Comparison of ENCODE assay signal across 22 cellular contexts in genomic region chr2:23220687-23221086, GRCh38.
DNase-seq lines count a peak whose midpoint lies in the region; ATAC-seq and TF ChIP-seq lines count a peak whose summit lies in the region.
"Had no signal": no experiment of that assay in that cellular context is flagged by ENCODE, and none has a peak within 500 bp of the region (broad histone marks: within the 10 kb centered on the region; RNA-seq: fewer than 3 reads in every experiment).

No MANE protein-coding gene starts in this region.

- TF ChIP-seq POLR2A in right lobe of liver (IDR thresholded peaks at IDR 0.05) = no peak

- peak overlapping the region; percentile 20 for H2AFZ ChIP-seq in neuronal stem cell (ENCODE audit: low read length)
- H2AFZ ChIP-seq: GM23338 had no signal

- no peak overlapping the region for H3K18ac ChIP-seq in neuronal stem cell (ENCODE audit: low read length)

- H3K4me2 ChIP-seq in neuronal stem cell (ENCODE audit: insufficient read depth, low read length, poor library complexity, severe bottlenecking) = no peak overlapping the region
- H3K4me2 ChIP-seq: A549, BLaER1, GM23338 had no signal

- no peak overlapping the region for H3K27ac Mint-ChIP-seq in CD8-positive, alpha-beta T cell
- H3K27ac Mint-ChIP-seq: CD4-positive, alpha-beta memory T cell; GM23338 had no signal

- H4K91ac ChIP-seq in neuronal stem cell (ENCODE audit: low read depth, low read length, poor library complexity) = no peak overlapping the region

- no peaks in the 10 kb centered on the region for H3K79me1 ChIP-seq in neuronal stem cell (ENCODE audit: low read depth, low read length)

- peak; percentile 56 for DNase-seq in NCI-H146 (lab: John Stamatoyannopoulos, UW)
- peak; percentile 70 for DNase-seq in NCI-H748 (lab: John Stamatoyannopoulos, UW; ENCODE audit: unreplicated experiment)
- peak; percentile 70 for DNase-seq in foreskin melanocyte
- peak; percentile 17 for DNase-seq in neuronal stem cell (ENCODE audit: low spot score)
- no peak for DNase-seq in right lobe of liver
- DNase-seq in effector memory CD4-positive, alpha-beta T cell = no peak
- DNase-seq in AG08395 (ENCODE audit: low spot score) = no peak
- no peak for DNase-seq in CD8-positive, alpha-beta T cell
- DNase-seq: CD4-positive, alpha-beta memory T cell; HCEC 1CT; IMR-90; NCI-H1048; NCI-H1436 treated with DMSO at 0.1 percent for 48 hours; NCI-H2081; NCI-H526 treated with DMSO at 0.1 percent for 48 hours; NK-92 treated with Interleukin-12 subunit alpha and Interleukin-12 subunit beta, amount 100 ng/mL, for 24 hours; OCI-M1; Right ventricle myocardium superior had no signal

- H3K27me3 Mint-ChIP-seq in CD8-positive, alpha-beta T cell (ENCODE audit: low read depth) = no peaks in the 10 kb centered on the region

- no peak overlapping the region for H3K4me3 Mint-ChIP-seq in CD8-positive, alpha-beta T cell
- H3K4me3 Mint-ChIP-seq: CD4-positive, alpha-beta memory T cell; GM23338 had no signal

- intact Hi-C loops in right lobe of liver (cut with DNase I) = no loop called here
- intact Hi-C loops in CD8-positive, alpha-beta T cell (cut with DNase I, micrococcal nuclease) = no loop called here

- no peak overlapping the region for H4K8ac ChIP-seq in neuronal stem cell (ENCODE audit: low read depth, low read length)

- H3K27ac ChIP-seq in neuronal stem cell (replicated peaks; ENCODE audit: low read length) (no peak overlapping the region), right lobe of liver (no peak overlapping the region)
- no peak overlapping the region for H3K27ac ChIP-seq in effector memory CD4-positive, alpha-beta T cell (ENCODE audit: insufficient read depth, low read length, poor library complexity, severe bottlenecking)
- H3K27ac ChIP-seq in CD8-positive, alpha-beta T cell (ENCODE audit: low read depth, low read length) = no peak overlapping the region
- H3K27ac ChIP-seq: A549, BLaER1 had no signal

- no CpG with 5 or more reads among the region's 2 CpGs for WGBS in neuronal stem cell (ENCODE audit: extremely low coverage in 2 of 2, insufficient read length in 2 of 2, insufficient replicate concordance in 1 of 2), 2 donors
- 52% methylated on average over 2 of the region's 2 CpGs for WGBS in right lobe of liver (ENCODE audit: insufficient coverage, low coverage, low lambda C conversion rate, missing lambda C conversion rate)

- no peaks in the 10 kb centered on the region for H3K36me3 Mint-ChIP-seq in CD8-positive, alpha-beta T cell
- H3K36me3 Mint-ChIP-seq: CD4-positive, alpha-beta memory T cell had no signal

- H3K27me3 ChIP-seq in neuronal stem cell (ENCODE audit: control insufficient read depth in 3 of 3, insufficient read depth in 3 of 3, low read depth in 1 of 3, low read length in 3 of 3) (no peaks in the 10 kb centered on the region), right lobe of liver (no peaks in the 10 kb centered on the region)
- H3K27me3 ChIP-seq in effector memory CD4-positive, alpha-beta T cell (replicated peaks; ENCODE audit: control insufficient read depth, insufficient read depth, low read length, poor library complexity, severe bottlenecking) = no peaks in the 10 kb centered on the region
- H3K27me3 ChIP-seq in CD8-positive, alpha-beta T cell (ENCODE audit: insufficient read depth, low read length) = no peaks in the 10 kb centered on the region
- H3K27me3 ChIP-seq: BLaER1 had no signal

- no peak overlapping the region for H2BK15ac ChIP-seq in neuronal stem cell (ENCODE audit: low read length)

- POLR2A ChIA-PET in CD8-positive, alpha-beta T cell (lab: Charles Lee) = no interaction called here

- CTCF ChIA-PET in CD8-positive, alpha-beta T cell (lab: Charles Lee) = no interaction called here

- no peak overlapping the region for H2BK5ac ChIP-seq in neuronal stem cell (ENCODE audit: low read length)

- H3K14ac ChIP-seq in neuronal stem cell (ENCODE audit: low read length) = no peak overlapping the region

- H3K9me3 ChIP-seq in neuronal stem cell (replicated peaks in 1 of 2; ENCODE audit: control insufficient read depth in 2 of 2, insufficient read depth in 1 of 2, low read depth in 1 of 2, low read length in 2 of 2) (no peaks in the 10 kb centered on the region), right lobe of liver (no peaks in the 10 kb centered on the region)
- no peaks in the 10 kb centered on the region for H3K9me3 ChIP-seq in effector memory CD4-positive, alpha-beta T cell (ENCODE audit: control insufficient read depth, low read length)
- no peaks in the 10 kb centered on the region for H3K9me3 ChIP-seq in CD8-positive, alpha-beta T cell (ENCODE audit: low read length)
- H3K9me3 ChIP-seq: BLaER1 had no signal

- H2BK120ac ChIP-seq in neuronal stem cell (ENCODE audit: low read depth, low read length) = no peak overlapping the region

- no peak overlapping the region for H3K23ac ChIP-seq in neuronal stem cell (ENCODE audit: low read depth, low read length, poor library complexity)

- no peak overlapping the region for H2BK12ac ChIP-seq in neuronal stem cell (ENCODE audit: low read length)

- ATAC-seq in right lobe of liver = no peak
- ATAC-seq in CD8-positive, alpha-beta T cell = no peak
- ATAC-seq: A549, GM23338, SK-N-SH treated with all-trans-retinoic acid at 6 μM for 48 hours had no signal

- peaks cover 2 to 9% of the 10 kb centered on the region in 2 donors for H3K4me1 ChIP-seq in neuronal stem cell (ENCODE audit: control insufficient read depth in 2 of 2, insufficient read depth in 1 of 2, low read depth in 1 of 2, low read length in 2 of 2)
- no peaks in the 10 kb centered on the region for H3K4me1 ChIP-seq in right lobe of liver
- no peaks in the 10 kb centered on the region for H3K4me1 ChIP-seq in effector memory CD4-positive, alpha-beta T cell (ENCODE audit: control insufficient read depth, insufficient read depth, low read length, poor library complexity, severe bottlenecking)
- H3K4me1 ChIP-seq in CD8-positive, alpha-beta T cell (ENCODE audit: insufficient read depth, low read length) = no peaks in the 10 kb centered on the region
- H3K4me1 ChIP-seq: A549, BLaER1 had no signal

- H3K4ac ChIP-seq in neuronal stem cell (ENCODE audit: low read length) = no peak overlapping the region

- H3K4me1 Mint-ChIP-seq in CD8-positive, alpha-beta T cell (ENCODE audit: low read depth) = no peaks in the 10 kb centered on the region
- H3K4me1 Mint-ChIP-seq: CD4-positive, alpha-beta memory T cell; GM23338 had no signal

- TF ChIP-seq CTCF in right lobe of liver (IDR thresholded peaks at IDR 0.05) = no peak
- no peak for TF ChIP-seq CTCF in CD8-positive, alpha-beta T cell (IDR thresholded peaks at IDR 0.05)

- no peak overlapping the region for H2AK5ac ChIP-seq in neuronal stem cell (ENCODE audit: low read depth, low read length)

- no peak overlapping the region for H3K9ac ChIP-seq in neuronal stem cell (ENCODE audit: low read depth, low read length, poor library complexity)
- H3K9ac ChIP-seq: BLaER1 had no signal

- no peaks in the 10 kb centered on the region for H3K36me3 ChIP-seq in neuronal stem cell (replicated peaks in 1 of 2; ENCODE audit: control insufficient read depth in 2 of 2, insufficient read depth in 2 of 2, low read length in 2 of 2)
- no peaks in the 10 kb centered on the region for H3K36me3 ChIP-seq in right lobe of liver
- no peaks in the 10 kb centered on the region for H3K36me3 ChIP-seq in effector memory CD4-positive, alpha-beta T cell (ENCODE audit: control insufficient read depth, insufficient read depth, low read length)
- no peaks in the 10 kb centered on the region for H3K36me3 ChIP-seq in CD8-positive, alpha-beta T cell (ENCODE audit: insufficient read depth, low read length)
- H3K36me3 ChIP-seq: BLaER1 had no signal

- no peak overlapping the region for H3K4me3 ChIP-seq in neuronal stem cell (ENCODE audit: low read length in 2 of 2)
- H3K4me3 ChIP-seq in right lobe of liver = no peak overlapping the region
- no peak overlapping the region for H3K4me3 ChIP-seq in effector memory CD4-positive, alpha-beta T cell (ENCODE audit: insufficient read depth, low read depth, low read length, poor library complexity, severe bottlenecking)
- no peak overlapping the region for H3K4me3 ChIP-seq in CD8-positive, alpha-beta T cell (ENCODE audit: low read depth, low read length)
- H3K4me3 ChIP-seq: A549, BLaER1, GM23338 had no signal

- no peaks in the 10 kb centered on the region for H3K9me3 Mint-ChIP-seq in CD8-positive, alpha-beta T cell
- H3K9me3 Mint-ChIP-seq: GM23338 had no signal

Comparison
In these comparisons a context has a peak if more than half of its experiments do, and no peak if none do; other contexts are left out.
1. DNase-seq: peak in NCI-H146 (single experiment), NCI-H748 (single experiment), foreskin melanocyte (single experiment) and neuronal stem cell (single experiment); none in right lobe of liver (0 of 3), effector memory CD4-positive, alpha-beta T cell (0 of 3), AG08395 (single experiment) and CD8-positive, alpha-beta T cell (0 of 7).